ENCODE assay signal across 27 cellular contexts in the genomic region with DNA sequence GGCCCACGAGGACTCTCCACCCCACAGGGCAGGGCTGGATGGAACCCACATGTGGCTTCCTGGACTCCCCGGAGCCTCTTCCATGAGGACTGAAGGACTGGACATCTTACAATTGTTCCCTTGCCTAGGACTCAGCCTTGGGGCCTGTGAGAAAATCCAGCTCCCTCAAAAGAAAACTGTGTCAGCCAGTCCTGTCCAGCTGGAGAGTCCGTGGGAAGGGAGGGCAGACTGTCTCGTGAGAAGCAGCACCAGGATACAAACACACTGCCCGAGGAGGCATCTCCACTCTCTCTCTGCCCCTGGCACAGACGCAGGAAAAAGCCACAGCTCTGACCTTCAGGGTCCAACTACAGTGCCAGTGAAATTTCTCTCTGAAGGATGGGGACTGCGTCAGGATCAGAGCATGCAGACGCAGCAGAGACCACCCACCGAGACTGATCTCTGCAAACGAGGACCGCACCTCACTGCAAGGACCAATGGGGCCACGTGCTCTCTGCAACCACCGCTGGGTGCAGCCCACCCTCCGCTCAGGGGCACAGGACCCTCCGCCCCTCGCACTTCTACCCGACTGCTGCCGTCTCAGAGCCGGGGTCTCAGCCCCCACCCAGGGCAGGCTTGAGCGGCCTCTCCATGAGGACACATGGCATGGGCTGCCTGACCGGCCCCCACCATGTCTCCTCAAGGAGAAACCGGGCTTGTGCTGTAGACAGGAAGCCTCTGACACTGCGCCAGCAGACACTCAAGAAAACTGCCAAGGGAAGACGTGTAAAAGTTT.
"Had no signal": no experiment of that assay in that cellular context is flagged by ENCODE, and none has a peak within 500 bp of the region (broad histone marks: within the 10 kb centered on the region; RNA-seq: fewer than 3 reads in every experiment).

No MANE protein-coding gene starts in this region.

- H3K4me3 ChIP-seq: coronary artery, dorsolateral prefrontal cortex, esophagus muscularis mucosa, gastroesophageal sphincter had no signal

- H3K36me3 ChIP-seq: brain microvascular endothelial cell had no signal

- H3K27ac Mint-ChIP-seq: activated CD4-positive, alpha-beta memory T cell treated with anti-CD3 and anti-CD28 coated beads for 36 hours; activated CD4-positive, alpha-beta T cell treated with anti-CD3 and anti-CD28 coated beads for 36 hours; activated CD4-positive, alpha-beta T cell treated with anti-CD3 and anti-CD28 coated beads, Interleukin-2, amount 10 ng/mL, durations not matched to agents 24 days and 14 days; activated CD8-positive, alpha-beta memory T cell treated with anti-CD3 and anti-CD28 coated beads, Interleukin-2, amount 10 ng/mL, durations not matched to agents 7 days and 5 days; activated CD8-positive, alpha-beta T cell treated with anti-CD3 and anti-CD28 coated beads, Interleukin-2, amount 10 ng/mL, durations not matched to agents 7 days and 5 days; activated naive CD8-positive, alpha-beta T cell; dendritic cell treated with granulocyte-macrophage colony-stimulating factor and Interleukin-4, amounts not matched to agents 40 ng/mL and 50 ng/mL, for 4 days; endodermal cell had no signal

- H3K9me3 ChIP-seq: esophagus muscularis mucosa, gastroesophageal sphincter had no signal

- DNase-seq: activated CD4-positive, alpha-beta memory T cell treated with anti-CD3 and anti-CD28 coated beads for 36 hours; activated CD4-positive, alpha-beta T cell treated with anti-CD3 and anti-CD28 coated beads for 36 hours; activated CD4-positive, alpha-beta T cell treated with anti-CD3 and anti-CD28 coated beads, Interleukin-2, amount 10 ng/mL, durations not matched to agents 24 days and 14 days; activated CD4-positive, CD25-positive, alpha-beta regulatory T cell; activated CD4-positive, CD25-positive, alpha-beta regulatory T cell treated with anti-CD3 and anti-CD28 coated beads, Interleukin-2, amount 50 U/mL, for 72 hours; activated CD8-positive, alpha-beta memory T cell treated with anti-CD3 and anti-CD28 coated beads, Interleukin-2, amount 10 ng/mL, durations not matched to agents 7 days and 5 days; activated CD8-positive, alpha-beta memory T cell treated with anti-CD3 and anti-CD28 coated beads, Interleukin-2, amount 50 U/mL, for 4 hours; activated CD8-positive, alpha-beta T cell treated with anti-CD3 and anti-CD28 coated beads, Interleukin-2, amount 10 ng/mL, durations not matched to agents 7 days and 5 days; activated gamma-delta T cell; activated naive CD4-positive, alpha-beta T cell; activated naive CD4-positive, alpha-beta T cell treated with anti-CD3 and anti-CD28 coated beads, Interleukin-2, amount 50 U/mL, for 16 hours; activated T-cell treated with anti-CD3 and anti-CD28 coated beads, Interleukin-2, amount 50 U/mL, for 1 hour; activated T-cell treated with anti-CD3 and anti-CD28 coated beads, Interleukin-2, amount 50 U/mL, for 48 hours; amniotic stem cell; brain microvascular endothelial cell; dorsolateral prefrontal cortex; effector memory CD4-positive, alpha-beta T cell; endodermal cell; erythroblast; foreskin keratinocyte; T-helper 2 cell had no signal

- H3K27ac ChIP-seq: brain microvascular endothelial cell, coronary artery, dorsolateral prefrontal cortex, esophagus muscularis mucosa, foreskin keratinocyte, gastroesophageal sphincter had no signal

- H3K27me3 Mint-ChIP-seq: activated CD4-positive, alpha-beta memory T cell treated with anti-CD3 and anti-CD28 coated beads for 36 hours; activated CD4-positive, alpha-beta T cell treated with anti-CD3 and anti-CD28 coated beads for 36 hours; activated CD4-positive, alpha-beta T cell treated with anti-CD3 and anti-CD28 coated beads, Interleukin-2, amount 10 ng/mL, durations not matched to agents 24 days and 14 days; activated CD8-positive, alpha-beta memory T cell treated with anti-CD3 and anti-CD28 coated beads, Interleukin-2, amount 10 ng/mL, durations not matched to agents 7 days and 5 days; activated naive CD8-positive, alpha-beta T cell; central memory CD8-positive, alpha-beta T cell; dendritic cell treated with granulocyte-macrophage colony-stimulating factor and Interleukin-4, amounts not matched to agents 40 ng/mL and 50 ng/mL, for 4 days had no signal

- H3K27me3 ChIP-seq: brain microvascular endothelial cell, dorsolateral prefrontal cortex, esophagus muscularis mucosa, foreskin keratinocyte, gastroesophageal sphincter had no signal

- H3K4me1 Mint-ChIP-seq: activated CD4-positive, alpha-beta T cell treated with anti-CD3 and anti-CD28 coated beads for 36 hours; activated CD4-positive, alpha-beta T cell treated with anti-CD3 and anti-CD28 coated beads, Interleukin-2, amount 10 ng/mL, durations not matched to agents 24 days and 14 days; activated CD8-positive, alpha-beta memory T cell treated with anti-CD3 and anti-CD28 coated beads, Interleukin-2, amount 10 ng/mL, durations not matched to agents 7 days and 5 days; central memory CD8-positive, alpha-beta T cell; endodermal cell had no signal

- H3K9me3 Mint-ChIP-seq: activated CD4-positive, alpha-beta memory T cell treated with anti-CD3 and anti-CD28 coated beads for 36 hours; activated CD4-positive, alpha-beta T cell treated with anti-CD3 and anti-CD28 coated beads, Interleukin-2, amount 10 ng/mL, durations not matched to agents 24 days and 14 days; central memory CD8-positive, alpha-beta T cell; dendritic cell treated with granulocyte-macrophage colony-stimulating factor and Interleukin-4, amounts not matched to agents 40 ng/mL and 50 ng/mL, for 4 days; endodermal cell had no signal

- H3K4me1 ChIP-seq: esophagus muscularis mucosa, foreskin keratinocyte, gastroesophageal sphincter had no signal

- H3K4me3 Mint-ChIP-seq: activated CD4-positive, alpha-beta memory T cell treated with anti-CD3 and anti-CD28 coated beads for 36 hours; activated CD4-positive, alpha-beta T cell treated with anti-CD3 and anti-CD28 coated beads for 36 hours; activated CD4-positive, alpha-beta T cell treated with anti-CD3 and anti-CD28 coated beads, Interleukin-2, amount 10 ng/mL, durations not matched to agents 24 days and 14 days; activated CD8-positive, alpha-beta memory T cell treated with anti-CD3 and anti-CD28 coated beads, Interleukin-2, amount 10 ng/mL, durations not matched to agents 7 days and 5 days; activated CD8-positive, alpha-beta T cell treated with anti-CD3 and anti-CD28 coated beads, Interleukin-2, amount 10 ng/mL, durations not matched to agents 7 days and 5 days; activated naive CD8-positive, alpha-beta T cell; central memory CD8-positive, alpha-beta T cell; dendritic cell treated with granulocyte-macrophage colony-stimulating factor and Interleukin-4, amounts not matched to agents 40 ng/mL and 50 ng/mL, for 4 days; endodermal cell had no signal

- H3K36me3 Mint-ChIP-seq: activated CD4-positive, alpha-beta memory T cell treated with anti-CD3 and anti-CD28 coated beads for 36 hours; activated CD8-positive, alpha-beta memory T cell treated with anti-CD3 and anti-CD28 coated beads, Interleukin-2, amount 10 ng/mL, durations not matched to agents 7 days and 5 days; activated naive CD8-positive, alpha-beta T cell had no signal
